ENCODE assay signal across 11 cellular contexts in the genomic region with DNA sequence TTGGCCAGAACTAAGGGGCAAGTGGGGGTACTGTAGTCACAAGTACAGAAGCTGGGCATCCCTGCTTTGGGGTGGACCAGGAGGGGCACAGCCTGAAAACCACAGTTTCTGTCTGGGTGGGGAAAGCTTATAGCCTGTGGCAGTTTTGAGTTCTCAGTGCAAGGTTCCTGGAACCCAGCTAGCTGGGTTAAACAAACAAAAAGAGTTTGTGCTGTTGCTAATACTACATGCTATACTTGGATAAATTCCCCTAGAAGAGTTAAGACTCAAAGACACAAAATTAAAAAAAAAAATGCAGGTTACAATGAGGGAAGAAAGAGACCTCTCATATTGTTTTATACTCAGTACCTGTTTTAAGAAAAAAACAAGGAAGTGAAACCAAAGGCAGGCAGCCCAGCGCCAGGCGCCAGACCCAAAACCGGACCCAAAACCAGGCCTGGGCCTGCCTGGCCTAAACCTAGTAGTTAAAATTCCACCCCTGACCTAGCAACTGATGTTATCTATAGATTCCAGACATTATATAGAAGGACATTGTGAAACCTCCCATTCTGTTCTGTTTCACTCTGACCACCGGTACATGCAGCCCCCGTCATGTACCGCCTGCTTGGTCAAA. TPM values are rescaled to one million over a fixed set of nuclear protein-coding genes. Genes with fewer than 3 reads are reported as not detected.
A peak's percentile ranks its signal among the peaks of the same experiment; 100 is the strongest.
DNase-seq lines count a peak whose midpoint lies in the region; ATAC-seq and TF ChIP-seq lines count a peak whose summit lies in the region.
"Had no signal": no experiment of that assay in that cellular context is flagged by ENCODE, and none has a peak within 500 bp of the region (broad histone marks: within the 10 kb centered on the region; RNA-seq: fewer than 3 reads in every experiment).

No MANE protein-coding gene starts in this region.

- DNase-seq in GM12865 (ENCODE audit: low read depth) (peak; percentile 81), NOMO-1 treated with dmso at 0.1 percent for 144 hours (lab: John Stamatoyannopoulos, UW; ENCODE audit: unreplicated experiment) (peak; percentile 16), type B pancreatic cell (ENCODE audit: extremely low spot score, unreplicated experiment) (no peak), A172 (ENCODE audit: low spot score) (no peak)
- DNase-seq in activated effector memory CD4-positive, alpha-beta T cell treated with Interleukin-2 at 50 U/mL for 16 hours, result no peak
- no peak for DNase-seq in effector CD4-positive, alpha-beta T cell
- DNase-seq: HCEC 1CT, NCI-H2029, posterior cingulate gyrus had no signal

- ATAC-seq in GM19397 (IDR thresholded peaks at IDR 0.05; ENCODE audit: unreplicated experiment) (peak; percentile 83), HG03025 (IDR thresholded peaks at IDR 0.05; ENCODE audit: low FRiP score, unreplicated experiment) (peak; percentile 91)

- H3K4me3 ChIP-seq in GM12865 (ENCODE audit: low read depth, low read length), result peak overlapping the region; percentile 14

- H3K36me3 Mint-ChIP-seq in type B pancreatic cell, result no peaks in the 10 kb centered on the region

- H3K4me1 Mint-ChIP-seq in type B pancreatic cell (ENCODE audit: unreplicated experiment), result no peaks in the 10 kb centered on the region

- no peaks in the 10 kb centered on the region for H3K9me3 Mint-ChIP-seq in type B pancreatic cell

- TF ChIP-seq CTCF in GM12865 (IDR thresholded peaks at IDR 0.05; ENCODE audit: insufficient read depth, low read depth, low read length, missing control alignments) (no peak), type B pancreatic cell (conservative IDR thresholded peaks at IDR 0.05) (no peak)

- no peaks in the 10 kb centered on the region for H3K27me3 Mint-ChIP-seq in type B pancreatic cell

- H3K4me3 Mint-ChIP-seq in type B pancreatic cell, result no peak overlapping the region

- no peak overlapping the region for H3K27ac Mint-ChIP-seq in type B pancreatic cell

RNA-seq across cellular contexts. Expression of a gene that starts 50.8 kb away (rescaled TPM):
- 1.1 and 2.5 TPM in 2 replicates for total RNA-seq in type B pancreatic cell (ENCODE audit: low replicate concordance)
- total RNA-seq in A172 (2014; rRNA removed; shearing (Covaris generic)), result not detected in 2 replicates

Comparison
In these comparisons a context has a peak if more than half of its experiments do, and no peak if none do; other contexts are left out.
1. DNase-seq: peak in GM12865 (single experiment) and NOMO-1 treated with dmso at 0.1 percent for 144 hours (single experiment); none in type B pancreatic cell (single experiment), activated effector memory CD4-positive, alpha-beta T cell treated with Interleukin-2 at 50 U/mL for 16 hours (single experiment), A172 (single experiment) and effector CD4-positive, alpha-beta T cell (single experiment).